2 cellular contexts compared by ENCODE assay signal in genomic region chr18:35334183-35334582, GRCh38.
TF ChIP-seq lines count a peak whose summit lies in the region.

No MANE protein-coding gene starts in this region.

TF ChIP-seq in HepG2, 621 proteins besides CTCF, POLR2A, EP300 and RAD21:
- TF ChIP-seq, protein P1, sequence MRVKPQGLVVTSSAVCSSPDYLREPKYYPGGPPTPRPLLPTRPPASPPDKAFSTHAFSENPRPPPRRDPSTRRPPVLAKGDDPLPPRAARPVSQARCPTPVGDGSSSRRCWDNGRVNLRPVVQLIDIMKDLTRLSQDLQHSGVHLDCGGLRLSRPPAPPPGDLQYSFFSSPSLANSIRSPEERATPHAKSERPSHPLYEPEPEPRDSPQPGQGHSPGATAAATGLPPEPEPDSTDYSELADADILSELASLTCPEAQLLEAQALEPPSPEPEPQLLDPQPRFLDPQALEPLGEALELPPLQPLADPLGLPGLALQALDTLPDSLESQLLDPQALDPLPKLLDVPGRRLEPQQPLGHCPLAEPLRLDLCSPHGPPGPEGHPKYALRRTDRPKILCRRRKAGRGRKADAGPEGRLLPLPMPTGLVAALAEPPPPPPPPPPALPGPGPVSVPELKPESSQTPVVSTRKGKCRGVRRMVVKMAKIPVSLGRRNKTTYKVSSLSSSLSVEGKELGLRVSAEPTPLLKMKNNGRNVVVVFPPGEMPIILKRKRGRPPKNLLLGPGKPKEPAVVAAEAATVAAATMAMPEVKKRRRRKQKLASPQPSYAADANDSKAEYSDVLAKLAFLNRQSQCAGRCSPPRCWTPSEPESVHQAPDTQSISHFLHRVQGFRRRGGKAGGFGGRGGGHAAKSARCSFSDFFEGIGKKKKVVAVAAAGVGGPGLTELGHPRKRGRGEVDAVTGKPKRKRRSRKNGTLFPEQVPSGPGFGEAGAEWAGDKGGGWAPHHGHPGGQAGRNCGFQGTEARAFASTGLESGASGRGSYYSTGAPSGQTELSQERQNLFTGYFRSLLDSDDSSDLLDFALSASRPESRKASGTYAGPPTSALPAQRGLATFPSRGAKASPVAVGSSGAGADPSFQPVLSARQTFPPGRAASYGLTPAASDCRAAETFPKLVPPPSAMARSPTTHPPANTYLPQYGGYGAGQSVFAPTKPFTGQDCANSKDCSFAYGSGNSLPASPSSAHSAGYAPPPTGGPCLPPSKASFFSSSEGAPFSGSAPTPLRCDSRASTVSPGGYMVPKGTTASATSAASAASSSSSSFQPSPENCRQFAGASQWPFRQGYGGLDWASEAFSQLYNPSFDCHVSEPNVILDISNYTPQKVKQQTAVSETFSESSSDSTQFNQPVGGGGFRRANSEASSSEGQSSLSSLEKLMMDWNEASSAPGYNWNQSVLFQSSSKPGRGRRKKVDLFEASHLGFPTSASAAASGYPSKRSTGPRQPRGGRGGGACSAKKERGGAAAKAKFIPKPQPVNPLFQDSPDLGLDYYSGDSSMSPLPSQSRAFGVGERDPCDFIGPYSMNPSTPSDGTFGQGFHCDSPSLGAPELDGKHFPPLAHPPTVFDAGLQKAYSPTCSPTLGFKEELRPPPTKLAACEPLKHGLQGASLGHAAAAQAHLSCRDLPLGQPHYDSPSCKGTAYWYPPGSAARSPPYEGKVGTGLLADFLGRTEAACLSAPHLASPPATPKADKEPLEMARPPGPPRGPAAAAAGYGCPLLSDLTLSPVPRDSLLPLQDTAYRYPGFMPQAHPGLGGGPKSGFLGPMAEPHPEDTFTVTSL (CRISPR knock-in tag; IDR thresholded peaks at IDR 0.05; ENCODE audit: borderline replicate concordance), result no peak
- peak; percentile 18; the same call in 1 of the 2 replicates for TF ChIP-seq RBFOX2 (IDR thresholded peaks at IDR 0.05; ENCODE audit: low read depth, low read length)

TF ChIP-seq in GM12891, 5 proteins besides CTCF, POLR2A, EP300 and RAD21:
- TF ChIP-seq POU2F2 (IDR thresholded peaks at IDR 0.05; ENCODE audit: low read depth, low read length) (no peak), TAF1 (IDR thresholded peaks at IDR 0.05; ENCODE audit: low read depth, low read length) (no peak), POLR2AphosphoS5 (IDR thresholded peaks at IDR 0.05; ENCODE audit: low read depth, low read length) (no peak)
